ENCODE assay signal across 25 cellular contexts in the genomic region with DNA sequence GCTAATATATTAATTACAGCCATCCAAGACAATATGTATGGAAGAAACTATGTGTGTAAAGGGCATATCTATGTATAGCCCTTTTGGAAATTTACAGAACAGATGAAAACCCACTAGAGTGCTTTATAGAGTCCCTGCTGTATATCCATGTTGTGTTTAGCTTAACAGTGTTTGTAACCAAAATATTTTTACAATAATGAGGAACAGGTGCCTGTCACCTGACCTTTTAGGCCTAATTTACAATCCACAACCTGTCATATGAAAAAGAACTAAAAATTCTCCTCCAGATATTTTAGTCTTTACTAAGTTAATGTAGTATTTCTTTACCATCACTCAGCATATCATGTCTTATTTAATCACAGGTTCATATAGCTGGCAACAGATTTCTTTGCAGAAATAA. TPM values are rescaled to one million over a fixed set of nuclear protein-coding genes. Genes with fewer than 3 reads are reported as not detected.
DNase-seq lines count a peak whose midpoint lies in the region; ATAC-seq and TF ChIP-seq lines count a peak whose summit lies in the region.
"Had no signal": no experiment of that assay in that cellular context is flagged by ENCODE, and none has a peak within 500 bp of the region (broad histone marks: within the 10 kb centered on the region; RNA-seq: fewer than 3 reads in every experiment).

No MANE protein-coding gene starts in this region.

- H3K9me3 Mint-ChIP-seq in activated CD4-positive, alpha-beta T cell treated with anti-CD3 and anti-CD28 coated beads for 36 hours (ENCODE audit: low read depth), result no peaks in the 10 kb centered on the region
- no peaks in the 10 kb centered on the region for H3K9me3 Mint-ChIP-seq in CD8-positive, alpha-beta T cell
- no peaks in the 10 kb centered on the region for H3K9me3 Mint-ChIP-seq in activated CD8-positive, alpha-beta T cell treated with anti-CD3 and anti-CD28 coated beads for 36 hours
- no peaks in the 10 kb centered on the region for H3K9me3 Mint-ChIP-seq in memory B cell

- no peak for ATAC-seq in activated CD4-positive, alpha-beta T cell treated with anti-CD3 and anti-CD28 coated beads for 36 hours
- no peak for ATAC-seq in CD8-positive, alpha-beta T cell
- no peak for ATAC-seq in activated CD8-positive, alpha-beta T cell treated with anti-CD3 and anti-CD28 coated beads for 36 hours
- ATAC-seq in memory B cell (ENCODE audit: low read depth), result no peak
- ATAC-seq: A549, GM12878, Right ventricle myocardium inferior had no signal

- no peak for TF ChIP-seq POLR2A in spleen (IDR thresholded peaks at IDR 0.05)

- TF ChIP-seq CTCF in CD8-positive, alpha-beta T cell (IDR thresholded peaks at IDR 0.05), result no peak
- TF ChIP-seq CTCF in activated CD8-positive, alpha-beta T cell treated with anti-CD3 and anti-CD28 coated beads for 36 hours (IDR thresholded peaks at IDR 0.05), result no peak
- TF ChIP-seq CTCF in WERI-Rb-1 (IDR thresholded peaks at IDR 0.05; ENCODE audit: low read depth, low read length) (no peak), spleen (IDR thresholded peaks at IDR 0.05 in 8 of 11, conservative IDR thresholded peaks at IDR 0.05 in 3 of 11) (no peak)

- peaks cover 87% of the 10 kb centered on the region for H3K36me3 Mint-ChIP-seq in activated CD4-positive, alpha-beta T cell treated with anti-CD3 and anti-CD28 coated beads for 36 hours (ENCODE audit: low read depth)
- H3K36me3 Mint-ChIP-seq in CD8-positive, alpha-beta T cell, result peaks cover 36% of the 10 kb centered on the region
- H3K36me3 Mint-ChIP-seq in activated CD8-positive, alpha-beta T cell treated with anti-CD3 and anti-CD28 coated beads for 36 hours (ENCODE audit: low read depth), result peaks cover 72% of the 10 kb centered on the region
- H3K36me3 Mint-ChIP-seq in memory B cell, result no peaks in the 10 kb centered on the region

- no peaks in the 10 kb centered on the region for H3K36me3 ChIP-seq in CD8-positive, alpha-beta T cell (ENCODE audit: insufficient read depth, low read length)
- H3K36me3 ChIP-seq in WERI-Rb-1 (no peaks in the 10 kb centered on the region), spleen (no peaks in the 10 kb centered on the region)
- H3K36me3 ChIP-seq: cardiac muscle cell, esophagus squamous epithelium, vagina had no signal

- intact Hi-C loops in activated CD4-positive, alpha-beta T cell treated with anti-CD3 and anti-CD28 coated beads for 36 hours (cut with DNase I, micrococcal nuclease), result loop anchor here in 1 of 2 experiments (5.0 kb wide), 1 partner anchor 1601 kb away; the partner anchor contains the start of gene KAT2B
- intact Hi-C loops in CD8-positive, alpha-beta T cell (cut with DNase I, micrococcal nuclease), result loop anchor here (1.0 to 10.0 kb wide), 4 partner anchors 10 to 1559 kb away; partner anchors contain the start of gene PLCL2 (in 1 of the 2)
- intact Hi-C loops in activated CD8-positive, alpha-beta T cell treated with anti-CD3 and anti-CD28 coated beads for 36 hours (cut with micrococcal nuclease), result no loop called here
- intact Hi-C loops in spleen (cut with DNase I; ENCODE audit: low total_unique reads), result no loop called here

- H3K27ac Mint-ChIP-seq in activated CD4-positive, alpha-beta T cell treated with anti-CD3 and anti-CD28 coated beads for 36 hours, result peak overlapping the region; percentile 96
- H3K27ac Mint-ChIP-seq in CD8-positive, alpha-beta T cell, result peak overlapping the region; percentile 95
- H3K27ac Mint-ChIP-seq in activated CD8-positive, alpha-beta T cell treated with anti-CD3 and anti-CD28 coated beads for 36 hours, result peak overlapping the region; percentile 86
- peak overlapping the region; percentile 14 for H3K27ac Mint-ChIP-seq in memory B cell

- DNase-seq in activated CD4-positive, alpha-beta T cell treated with anti-CD3 and anti-CD28 coated beads for 36 hours, result no peak
- DNase-seq in activated CD4-positive, alpha-beta T cell treated with anti-CD3 and anti-CD28 coated beads for 1 hour, result no peak
- DNase-seq in CD8-positive, alpha-beta T cell, result no peak
- no peak for DNase-seq in activated CD8-positive, alpha-beta T cell treated with anti-CD3 and anti-CD28 coated beads for 36 hours
- no peak for DNase-seq in memory B cell (ENCODE audit: low spot score in 2 of 2)
- no peak for DNase-seq in T-helper 9 cell
- no peak for DNase-seq in WERI-Rb-1
- no peak for DNase-seq in spleen
- DNase-seq: activated CD4-positive, CD25-positive, alpha-beta regulatory T cell; activated CD8-positive, alpha-beta memory T cell treated with anti-CD3 and anti-CD28 coated beads, Interleukin-2, amount 50 U/mL, for 48 hours; amniotic stem cell; C1 segment of cervical spinal cord; esophagus squamous epithelium; GF-D8; midbrain; NCI-H1105 treated with DMSO at 0.1 percent for 48 hours; NCI-H524 treated with DMSO at 0.1 percent for 48 hours; stimulated activated CD4-positive, alpha-beta T cell treated with anti-CD3 and anti-CD28 coated beads, Interleukin-4, amount 100 ng/mL, for 4 hours; substantia nigra had no signal

- H3K27me3 Mint-ChIP-seq in activated CD4-positive, alpha-beta T cell treated with anti-CD3 and anti-CD28 coated beads for 36 hours, result no peaks in the 10 kb centered on the region
- H3K27me3 Mint-ChIP-seq in CD8-positive, alpha-beta T cell (ENCODE audit: low read depth), result no peaks in the 10 kb centered on the region
- no peaks in the 10 kb centered on the region for H3K27me3 Mint-ChIP-seq in activated CD8-positive, alpha-beta T cell treated with anti-CD3 and anti-CD28 coated beads for 36 hours
- H3K27me3 Mint-ChIP-seq in memory B cell, result peaks cover 5% of the 10 kb centered on the region

- peaks cover 24% of the 10 kb centered on the region for H3K4me1 ChIP-seq in CD8-positive, alpha-beta T cell (ENCODE audit: insufficient read depth, low read length)
- H3K4me1 ChIP-seq in spleen, result peaks cover 4 to 93% (median 42%) of the 10 kb centered on the region in 6 donors

- H3K27me3 ChIP-seq in CD8-positive, alpha-beta T cell (ENCODE audit: insufficient read depth, low read length), result no peaks in the 10 kb centered on the region
- peaks cover 26% of the 10 kb centered on the region for H3K27me3 ChIP-seq in WERI-Rb-1 (ENCODE audit: insufficient read depth, low read depth, severe bottlenecking)
- peaks cover 0 to 28% (median 8%) of the 10 kb centered on the region in 7 donors for H3K27me3 ChIP-seq in spleen (replicated peaks in 1 of 7)
- H3K27me3 ChIP-seq: vagina had no signal

- CTCF ChIA-PET in activated CD4-positive, alpha-beta T cell treated with anti-CD3 and anti-CD28 coated beads for 36 hours (lab: Charles Lee), result interaction anchor here (0.9 to 2.0 kb wide), 4 partner anchors 10 to 318 kb away, joined by 3 to 8 read pairs (median 4); no protein-coding TSS in a partner anchor
- CTCF ChIA-PET in CD8-positive, alpha-beta T cell (lab: Charles Lee), result no interaction called here
- CTCF ChIA-PET in activated CD8-positive, alpha-beta T cell treated with anti-CD3 and anti-CD28 coated beads for 36 hours (lab: Charles Lee), result interaction anchor here (0.6 to 1.4 kb wide), 4 partner anchors 10 to 547 kb away, joined by 3 to 5 read pairs (median 3); no protein-coding TSS in a partner anchor

- H3K4me3 Mint-ChIP-seq in activated CD4-positive, alpha-beta T cell treated with anti-CD3 and anti-CD28 coated beads for 36 hours, result peak overlapping the region; percentile 79
- peak overlapping the region; percentile 84 for H3K4me3 Mint-ChIP-seq in CD8-positive, alpha-beta T cell
- peak overlapping the region; percentile 78 for H3K4me3 Mint-ChIP-seq in activated CD8-positive, alpha-beta T cell treated with anti-CD3 and anti-CD28 coated beads for 36 hours
- no peak overlapping the region for H3K4me3 Mint-ChIP-seq in memory B cell

- POLR2A ChIA-PET in activated CD4-positive, alpha-beta T cell treated with anti-CD3 and anti-CD28 coated beads for 36 hours (lab: Charles Lee), result interaction anchor here (1.1 to 1.7 kb wide), 2 partner anchors 17 to 300 kb away, joined by 3 to 10 read pairs; partner anchors contain the start of gene SATB1
- POLR2A ChIA-PET in CD8-positive, alpha-beta T cell (lab: Charles Lee), result interaction anchor here (1.0 to 2.5 kb wide), 2 partner anchors 10 to 16 kb away, joined by 3 to 10 read pairs; partner anchors contain the start of gene SATB1
- POLR2A ChIA-PET in activated CD8-positive, alpha-beta T cell treated with anti-CD3 and anti-CD28 coated beads for 36 hours (lab: Charles Lee), result interaction anchor here (0.6 to 10.9 kb wide), 14 partner anchors 10 to 311 kb away, joined by 3 to 271 read pairs (median 6); partner anchors contain the start of gene SATB1

- H3K4me1 Mint-ChIP-seq in activated CD4-positive, alpha-beta T cell treated with anti-CD3 and anti-CD28 coated beads for 36 hours, result peaks cover 6% of the 10 kb centered on the region
- peaks cover 55% of the 10 kb centered on the region for H3K4me1 Mint-ChIP-seq in CD8-positive, alpha-beta T cell (ENCODE audit: low read depth)
- H3K4me1 Mint-ChIP-seq in activated CD8-positive, alpha-beta T cell treated with anti-CD3 and anti-CD28 coated beads for 36 hours (ENCODE audit: low read depth), result peaks cover 20% of the 10 kb centered on the region
- peaks cover 21% of the 10 kb centered on the region for H3K4me1 Mint-ChIP-seq in memory B cell

- peak overlapping the region; percentile 30 for H3K27ac ChIP-seq in CD8-positive, alpha-beta T cell (ENCODE audit: low read depth, low read length)
- H3K27ac ChIP-seq in WERI-Rb-1 (no peak overlapping the region), spleen (peak overlapping the region in 2 of 8 donors; percentile 67 to 90)
- H3K27ac ChIP-seq: A549, cardiac muscle cell, esophagus squamous epithelium, vagina had no signal

- no peaks in the 10 kb centered on the region for H3K9me3 ChIP-seq in CD8-positive, alpha-beta T cell (ENCODE audit: low read length)
- H3K9me3 ChIP-seq in WERI-Rb-1 (ENCODE audit: severe bottlenecking) (no peaks in the 10 kb centered on the region), spleen (no peaks in the 10 kb centered on the region)
- H3K9me3 ChIP-seq: A549, esophagus squamous epithelium, vagina had no signal

- peak overlapping the region; percentile 44 for H3K4me3 ChIP-seq in CD8-positive, alpha-beta T cell (ENCODE audit: low read depth, low read length)
- H3K4me3 ChIP-seq in WERI-Rb-1 (ENCODE audit: low read depth, low read length), result no peak overlapping the region
- peak overlapping the region in 1 of 8 donors; percentile 4 for H3K4me3 ChIP-seq in spleen
- H3K4me3 ChIP-seq: A549, cardiac muscle cell, esophagus squamous epithelium, GM12878, smooth muscle cell, vagina had no signal

RNA-seq across cellular contexts. Expression of gene SATB1, which starts 16.4 kb away (rescaled TPM):
- total RNA-seq in activated CD4-positive, alpha-beta T cell treated with anti-CD3 and anti-CD28 coated beads for 36 hours, result 100 to 1,000 TPM; 471 to 590 TPM
- 100 to 1,000 TPM; 333 to 346 TPM for total RNA-seq in CD8-positive, alpha-beta T cell
- total RNA-seq in activated CD8-positive, alpha-beta T cell treated with anti-CD3 and anti-CD28 coated beads for 36 hours, result 100 to 1,000 TPM; 208 to 213 TPM
- total RNA-seq in spleen, result 100 to 1,000 TPM in 1 of 7 donors, 10 to 100 TPM in 6; 57.2 to 104 (median 71.3) TPM
- 10 to 100 TPM; 11.7 to 14.4 (median 12.6) TPM for polyA plus RNA-seq in spleen

Comparison
In these comparisons a context has a peak if more than half of its experiments do, and no peak if none do; other contexts are left out.
1. H3K27ac Mint-ChIP-seq: peak in every context shown above with its lines; median percentile 96 in activated CD4-positive, alpha-beta T cell treated with anti-CD3 and anti-CD28 coated beads for 36 hours; 95 in CD8-positive, alpha-beta T cell; 86 in activated CD8-positive, alpha-beta T cell treated with anti-CD3 and anti-CD28 coated beads for 36 hours; 14 in memory B cell.
2. intact Hi-C loops: an anchor here in CD8-positive, alpha-beta T cell (1.0 to 10.0 kb wide); none called in activated CD8-positive, alpha-beta T cell treated with anti-CD3 and anti-CD28 coated beads for 36 hours and spleen.